25 cellular contexts compared by ENCODE assay signal in genomic region chr7:16554518-16555236, GRCh38. TPM values are rescaled to one million over a fixed set of nuclear protein-coding genes. Genes with fewer than 3 reads are reported as not detected.
DNase-seq lines count a peak whose midpoint lies in the region; ATAC-seq lines count a peak whose summit lies in the region.
"Had no signal": no experiment of that assay in that cellular context is flagged by ENCODE, and none has a peak within 500 bp of the region (broad histone marks: within the 10 kb centered on the region; RNA-seq: fewer than 3 reads in every experiment).

No MANE protein-coding gene starts in this region.

- DNase-seq in Right ventricle myocardium inferior (ENCODE audit: missing footprints): no peak
- no peak for DNase-seq in cardiac septum (ENCODE audit: low spot score)
- DNase-seq in cerebellar cortex (ENCODE audit: low spot score): peak; percentile 17
- no peak for DNase-seq in left cardiac atrium
- no peak for DNase-seq in T-helper 17 cell
- DNase-seq in NCI-H146 (lab: John Stamatoyannopoulos, UW): no peak
- no peak for DNase-seq in NCI-H1417 treated with DMSO at 0.1 percent for 48 hours (lab: John Stamatoyannopoulos, UW)
- DNase-seq in HAP-1 (ENCODE audit: low spot score in 2 of 2): no peak
- DNase-seq: BE2C, DMS79 treated with DMSO at 0.1 percent for 48 hours, HCEC 1CT, IMR-90, MV-4-11, NCI-H1105 treated with DMSO at 0.1 percent for 48 hours, NCI-H1694 treated with DMSO at 0.1 percent for 48 hours, NCI-H2107, NCI-H524 treated with DMSO at 0.1 percent for 48 hours, OCI-M1, SHP77 treated with DMSO at 0.1 percent for 48 hours, SW 1271 had no signal

- H3K27me3 ChIP-seq in HAP-1 (ENCODE audit: low read depth): no peaks in the 10 kb centered on the region
- H3K27me3 ChIP-seq: BE2C had no signal

- H3K27me3 Mint-ChIP-seq in T-helper 17 cell: peaks cover 27% of the 10 kb centered on the region

- ATAC-seq in Right ventricle myocardium inferior (peak; percentile 88), left cardiac atrium (peak; percentile 78 to 82), T-helper 17 cell (no peak)
- ATAC-seq: A549, GM12878 had no signal

- H3K9me3 ChIP-seq in T-helper 17 cell (ENCODE audit: control insufficient read depth, low read length, poor library complexity, severe bottlenecking) (no peaks in the 10 kb centered on the region), HAP-1 (no peaks in the 10 kb centered on the region)
- H3K9me3 ChIP-seq: A549, BE2C had no signal

- intact Hi-C loops in Right ventricle myocardium inferior (cut with DNase I) (no loop called here), cardiac septum (cut with DNase I) (no loop called here), left cardiac atrium (cut with DNase I) (no loop called here)

- no peak overlapping the region for H3K27ac Mint-ChIP-seq in T-helper 17 cell

- no peak overlapping the region for H3K4me3 Mint-ChIP-seq in T-helper 17 cell

- H3K36me3 ChIP-seq in HAP-1 (replicated peaks): no peaks in the 10 kb centered on the region
- H3K36me3 ChIP-seq: BE2C had no signal

- no peak overlapping the region for H3K4me3 ChIP-seq in HAP-1
- H3K4me3 ChIP-seq: A549, GM12878, SK-N-MC had no signal

- H3K36me3 Mint-ChIP-seq in T-helper 17 cell (ENCODE audit: low read depth): peaks cover 6% of the 10 kb centered on the region

- peaks cover 10% of the 10 kb centered on the region for H3K4me1 ChIP-seq in HAP-1
- H3K4me1 ChIP-seq: A549, BE2C had no signal

- in situ Hi-C loops in HAP-1 (cut with MboI; ENCODE audit: low sequenced_read_pairs): loop anchor here (25.0 kb wide), 1 partner anchor 117 kb away; no protein-coding TSS in a partner anchor

- peaks cover 4% of the 10 kb centered on the region for H3K4me1 Mint-ChIP-seq in T-helper 17 cell

RNA-seq across cellular contexts. Expression of gene LRRC72, which starts 28.1 kb away (rescaled TPM):
- total RNA-seq in Right ventricle myocardium inferior: not detected
- not detected for total RNA-seq in cardiac septum
- total RNA-seq in left cardiac atrium: not detected
- total RNA-seq in T-helper 17 cell: not detected
- total RNA-seq: GM12878, IMR-90, M059J, RPMI7951 had no signal
